ENCODE assay signal across 13 cellular contexts in genomic region chr14:38705220-38705619, GRCh38.
DNase-seq lines count a peak whose midpoint lies in the region; ATAC-seq, FAIRE-seq and TF ChIP-seq lines count a peak whose summit lies in the region.
"Had no signal": no experiment of that assay in that cellular context is flagged by ENCODE, and none has a peak within 500 bp of the region (broad histone marks: within the 10 kb centered on the region; RNA-seq: fewer than 3 reads in every experiment).

No MANE protein-coding gene starts in this region.

- H2AFZ ChIP-seq in GM23248: 0 out of 2 replicates have a peak overlapping the region, but pooled peaks have one; percentile 15

- peaks cover 4% of the 10 kb centered on the region for H3K36me3 Mint-ChIP-seq in glutamatergic neuron (ENCODE audit: unreplicated experiment)
- H3K36me3 Mint-ChIP-seq: CD14-positive monocyte; CD8-positive, alpha-beta T cell had no signal

- H3K4me3 Mint-ChIP-seq in glutamatergic neuron (ENCODE audit: unreplicated experiment): peak overlapping the region; percentile 43
- H3K4me3 Mint-ChIP-seq: CD14-positive monocyte; CD8-positive, alpha-beta T cell had no signal

- H3K9me3 Mint-ChIP-seq in glutamatergic neuron (ENCODE audit: unreplicated experiment): peaks cover 10% of the 10 kb centered on the region

- no peaks in the 10 kb centered on the region for H3K4me1 ChIP-seq in GM23248 (ENCODE audit: insufficient read depth)
- H3K4me1 ChIP-seq: Caco-2 had no signal

- H3K4me2 ChIP-seq in GM23248 (ENCODE audit: unreplicated experiment): no peak overlapping the region

- H3K27ac Mint-ChIP-seq in glutamatergic neuron (ENCODE audit: unreplicated experiment): peak overlapping the region; percentile 75
- H3K27ac Mint-ChIP-seq: CD14-positive monocyte; CD8-positive, alpha-beta T cell had no signal

- H3K4me1 Mint-ChIP-seq in glutamatergic neuron (ENCODE audit: low read depth, unreplicated experiment): peaks cover 17% of the 10 kb centered on the region
- H3K4me1 Mint-ChIP-seq: CD14-positive monocyte had no signal

- no peaks in the 10 kb centered on the region for H3K79me2 ChIP-seq in GM23248 (ENCODE audit: insufficient read depth)

- peaks cover 5% of the 10 kb centered on the region for H3K27me3 Mint-ChIP-seq in glutamatergic neuron (ENCODE audit: unreplicated experiment)

- in situ Hi-C loops in GM23248 (cut with MboI): no loop called here

- no peak overlapping the region for H3K9ac ChIP-seq in GM23248

- no peak overlapping the region for H3K4me3 ChIP-seq in GM23248

- DNase-seq in DMS 273 (lab: John Stamatoyannopoulos, UW; ENCODE audit: unreplicated experiment): peak; percentile 38
- no peak for DNase-seq in DMS 273 treated with DMSO at 0.1 percent for 48 hours (lab: John Stamatoyannopoulos, UW)
- no peak for DNase-seq in GM23248
- peak; percentile 76 to 96 for DNase-seq in NCI-H524 (lab: John Stamatoyannopoulos, UW)
- DNase-seq in glutamatergic neuron: peak; percentile 41
- DNase-seq in OCI-M2 (lab: John Stamatoyannopoulos, UW; ENCODE audit: unreplicated experiment): no peak
- no peak for DNase-seq in HTR-8/SVneo (ENCODE audit: insufficient read length, low spot score)
- DNase-seq: Caco-2; CD8-positive, alpha-beta T cell; H7 had no signal

- no peaks in the 10 kb centered on the region for H3K36me3 ChIP-seq in GM23248 (ENCODE audit: low read depth)

- no peak for FAIRE-seq in HTR-8/SVneo (lab: Jason Lieb, UNC)

- no peaks in the 10 kb centered on the region for H3K9me2 ChIP-seq in GM23248 (ENCODE audit: insufficient read depth)

- H4K20me1 ChIP-seq in GM23248 (ENCODE audit: insufficient read depth): no peaks in the 10 kb centered on the region

- no peaks in the 10 kb centered on the region for H3F3A ChIP-seq in GM23248 (ENCODE audit: insufficient read depth)

- ATAC-seq in HG03460 (IDR thresholded peaks at IDR 0.05; ENCODE audit: unreplicated experiment): no peak
- ATAC-seq: CD8-positive, alpha-beta T cell had no signal

- no peaks in the 10 kb centered on the region for H3K27me3 ChIP-seq in GM23248 (replicated peaks; ENCODE audit: insufficient read depth)

- no peak for TF ChIP-seq CTCF in glutamatergic neuron (IDR thresholded peaks at IDR 0.05; ENCODE audit: partially characterized antibody, unreplicated experiment)

- no peaks in the 10 kb centered on the region for H3K9me3 ChIP-seq in GM23248 (ENCODE audit: low read depth)
- H3K9me3 ChIP-seq: Caco-2 had no signal

- no peak overlapping the region for H3K27ac ChIP-seq in GM23248
- H3K27ac ChIP-seq: 22Rv1 had no signal

- WGBS in GM23248 (ENCODE audit: low coverage in 1 of 2, low lambda C conversion rate in 2 of 2, missing lambda C conversion rate in 2 of 2), 2 experiments: 15 to 23% methylated on average over 5 of the region's 5 CpGs

Comparison
In these comparisons a context has a peak if more than half of its experiments do, and no peak if none do; other contexts are left out.
1. DNase-seq: peak in DMS 273 (single experiment), NCI-H524 (2 of 2) and glutamatergic neuron (single experiment); none in DMS 273 treated with DMSO at 0.1 percent for 48 hours (single experiment), GM23248 (single experiment), OCI-M2 (single experiment) and HTR-8/SVneo (single experiment).